ENCODE assay signal across 13 cellular contexts in genomic region chr2:134169788-134170187, GRCh38.
DNase-seq lines count a peak whose midpoint lies in the region; ATAC-seq and TF ChIP-seq lines count a peak whose summit lies in the region.
"Had no signal": no experiment of that assay in that cellular context is flagged by ENCODE, and none has a peak within 500 bp of the region (broad histone marks: within the 10 kb centered on the region; RNA-seq: fewer than 3 reads in every experiment).

No MANE protein-coding gene starts in this region.

- H2BK120ac ChIP-seq in IMR-90 (ENCODE audit: low read depth, low read length): no peak overlapping the region

- no CpG with 5 or more reads among the region's 3 CpGs for WGBS in IMR-90 (ENCODE audit: extremely low coverage in 2 of 2, insufficient read length in 1 of 2), 2 experiments

- H3K79me1 ChIP-seq in IMR-90 (ENCODE audit: low read depth in 1 of 2, low read length in 2 of 2): peaks cover 47 to 86% of the 10 kb centered on the region in 2 experiments

- no peaks in the 10 kb centered on the region for H3K9me3 ChIP-seq in IMR-90 (ENCODE audit: control insufficient read depth, insufficient read depth, low read length)
- H3K9me3 ChIP-seq: A549, esophagus muscularis mucosa had no signal

- intact Hi-C loops in IMR-90 (cut with micrococcal nuclease): no loop called here

- no peak overlapping the region for H3K4me2 ChIP-seq in IMR-90 (ENCODE audit: low read depth, low read length)
- H3K4me2 ChIP-seq: A549 had no signal

- H2AFZ ChIP-seq in IMR-90 (replicated peaks; ENCODE audit: low read length, poor library complexity): no peak overlapping the region

- no peaks in the 10 kb centered on the region; the same call in 1 of the 2 replicates for H3K36me3 ChIP-seq in IMR-90 (ENCODE audit: control insufficient read depth, insufficient read depth, low read length)
- H3K36me3 ChIP-seq: esophagus muscularis mucosa had no signal

- H2AK5ac ChIP-seq in IMR-90 (ENCODE audit: low read depth, low read length): no peak overlapping the region

- H3K9ac ChIP-seq in IMR-90 (ENCODE audit: low read depth, low read length): no peak overlapping the region

- POLR2A ChIA-PET in IMR-90 (lab: Charles Lee; ENCODE audit: unreplicated experiment) (no interaction called here), HEK293T (lab: Yijun Ruan, JAX) (no interaction called here)

- CTCF ChIA-PET in IMR-90 (lab: Yijun Ruan, JAX) (no interaction called here), HEK293T (lab: Yijun Ruan, JAX) (no interaction called here)

- H4K20me1 ChIP-seq in IMR-90 (ENCODE audit: insufficient read depth, low read length): peaks cover 70% of the 10 kb centered on the region

- H4K5ac ChIP-seq in IMR-90 (ENCODE audit: low read depth, low read length): no peak overlapping the region

- peaks cover 2% of the 10 kb centered on the region for H3K9me1 ChIP-seq in IMR-90 (ENCODE audit: insufficient read depth, low read length)

- no peak overlapping the region for H4K8ac ChIP-seq in IMR-90 (ENCODE audit: low read depth in 2 of 2, low read length in 2 of 2)

- H3K56ac ChIP-seq in IMR-90 (ENCODE audit: extremely low read depth, insufficient read depth, low read length): no peak overlapping the region

- H3K27ac ChIP-seq in IMR-90 (ENCODE audit: insufficient read depth, low read length): no peak overlapping the region
- H3K27ac ChIP-seq: A549, esophagus muscularis mucosa, VCaP had no signal

- H3K4ac ChIP-seq in IMR-90 (ENCODE audit: low read depth, low read length): no peak overlapping the region

- no peak for TF ChIP-seq CTCF in IMR-90 (conservative IDR thresholded peaks at IDR 0.05; ENCODE audit: low read depth, low read length)

- no TSS peak for BruUV-seq in IMR-90 (replicated peaks; lab: Mats Ljungman, UMichigan)

- no peak overlapping the region for H3K18ac ChIP-seq in IMR-90 (ENCODE audit: low read depth, low read length)

- H4K91ac ChIP-seq in IMR-90 (ENCODE audit: insufficient read depth, low read depth, low read length): no peak overlapping the region

- peak; percentile 18 to 33 for DNase-seq in activated CD4-positive, alpha-beta T cell treated with anti-CD3 and anti-CD28 coated beads, Interleukin-2, amount 50 U/mL, for 48 hours
- DNase-seq in activated CD4-positive, alpha-beta T cell treated with anti-CD3 and anti-CD28 coated beads for 4 hours: no peak
- DNase-seq in IMR-90: no peak
- DNase-seq in stimulated activated CD4-positive, alpha-beta T cell treated with anti-CD3 and anti-CD28 coated beads, Interleukin-1b, Interleukin-23, amount 100 ng/mL, for 48 hours: peak; percentile 43
- DNase-seq in NCI-H1105 treated with DMSO at 0.1 percent for 48 hours (lab: John Stamatoyannopoulos, UW): no peak
- no peak for DNase-seq in AG08396 (ENCODE audit: low spot score)
- no peak for DNase-seq in HEK293T (ENCODE audit: extremely low spot score)
- DNase-seq: NCI-H2081, trophoblast cell had no signal

- H3K4me1 ChIP-seq in IMR-90 (ENCODE audit: control insufficient read depth, insufficient read depth, low read length): peaks cover 6% of the 10 kb centered on the region; the same call in 1 of the 2 replicates
- H3K4me1 ChIP-seq: A549 had no signal

- H2BK15ac ChIP-seq in IMR-90 (ENCODE audit: low read depth, low read length): no peak overlapping the region

- H3K14ac ChIP-seq in IMR-90 (replicated peaks; ENCODE audit: low read depth, low read length): no peak overlapping the region

- H3K4me3 ChIP-seq in IMR-90 (ENCODE audit: insufficient read depth, low read depth, low read length): no peak overlapping the region
- H3K4me3 ChIP-seq: A549, esophagus muscularis mucosa had no signal

- H2BK5ac ChIP-seq in IMR-90 (ENCODE audit: low read depth, low read length, poor library complexity, severe bottlenecking): no peak overlapping the region

- dilution Hi-C loops in IMR-90 (cut with HindIII; ENCODE audit: low sequenced_read_pairs, unreplicated experiment): no loop called here

- no peaks in the 10 kb centered on the region for H3K27me3 ChIP-seq in IMR-90 (ENCODE audit: control insufficient read depth, insufficient read depth, low read length)
- H3K27me3 ChIP-seq: esophagus muscularis mucosa had no signal

- H3K23ac ChIP-seq in IMR-90 (ENCODE audit: low read depth, low read length): peak overlapping the region; percentile 56; the same call in 1 of the 2 replicates

- H2AK9ac ChIP-seq in IMR-90 (replicated peaks; ENCODE audit: low read depth, low read length, poor library complexity): no peak overlapping the region

- TF ChIP-seq RAD21 in IMR-90 (IDR thresholded peaks at IDR 0.05; ENCODE audit: low read length): no peak

- in situ Hi-C loops in IMR-90 (cut with MboI; ENCODE audit: low sequenced_read_pairs): no loop called here

- ATAC-seq in GM21717 (IDR thresholded peaks at IDR 0.05; ENCODE audit: unreplicated experiment) (peak; percentile 44), IMR-90 (ENCODE audit: low read depth) (peak; percentile 9)
- ATAC-seq: A549 had no signal

- no peak overlapping the region for H2BK20ac ChIP-seq in IMR-90 (ENCODE audit: low read depth, low read length)

- TF ChIP-seq POLR2A in IMR-90 (IDR thresholded peaks at IDR 0.05; ENCODE audit: low read depth, low read length): no peak

TF ChIP-seq in IMR-90, 13 proteins besides CTCF, POLR2A, EP300 and RAD21 (continues in another document):
- TF ChIP-seq, protein P1, sequence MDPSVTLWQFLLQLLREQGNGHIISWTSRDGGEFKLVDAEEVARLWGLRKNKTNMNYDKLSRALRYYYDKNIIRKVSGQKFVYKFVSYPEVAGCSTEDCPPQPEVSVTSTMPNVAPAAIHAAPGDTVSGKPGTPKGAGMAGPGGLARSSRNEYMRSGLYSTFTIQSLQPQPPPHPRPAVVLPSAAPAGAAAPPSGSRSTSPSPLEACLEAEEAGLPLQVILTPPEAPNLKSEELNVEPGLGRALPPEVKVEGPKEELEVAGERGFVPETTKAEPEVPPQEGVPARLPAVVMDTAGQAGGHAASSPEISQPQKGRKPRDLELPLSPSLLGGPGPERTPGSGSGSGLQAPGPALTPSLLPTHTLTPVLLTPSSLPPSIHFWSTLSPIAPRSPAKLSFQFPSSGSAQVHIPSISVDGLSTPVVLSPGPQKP (IDR thresholded peaks at IDR 0.05; ENCODE audit: borderline replicate concordance, low read depth, low read length): no peak
- TF ChIP-seq CEBPB (IDR thresholded peaks at IDR 0.05; ENCODE audit: low read depth, low read length) (no peak), RCOR1 (IDR thresholded peaks at IDR 0.05; ENCODE audit: insufficient replicate concordance, low read length) (no peak), NFE2L2 (IDR thresholded peaks at IDR 0.05; ENCODE audit: low read depth, low read length) (no peak), SMC3 (IDR thresholded peaks at IDR 0.05; ENCODE audit: low read depth, low read length) (no peak), FOS (IDR thresholded peaks at IDR 0.05; ENCODE audit: low read depth, low read length) (no peak), RFX5 (IDR thresholded peaks at IDR 0.05; ENCODE audit: low read depth, low read length) (no peak), CHD1 (IDR thresholded peaks at IDR 0.05; ENCODE audit: low read depth, low read length) (no peak), BHLHE40 (IDR thresholded peaks at IDR 0.05; ENCODE audit: low read depth, low read length) (no peak), USF2 (IDR thresholded peaks at IDR 0.05; ENCODE audit: low read depth, low read length) (no peak), MAZ (IDR thresholded peaks at IDR 0.05; ENCODE audit: borderline replicate concordance, low read depth, low read length) (no peak), MXI1 (IDR thresholded peaks at IDR 0.05; ENCODE audit: borderline replicate concordance, low read depth, low read length) (no peak)

TF ChIP-seq in HEK293T, 16 proteins besides CTCF, POLR2A, EP300 and RAD21:
- TF ChIP-seq HDGF (IDR thresholded peaks at IDR 0.05; ENCODE audit: borderline replicate concordance) (no peak), LEF1 (IDR thresholded peaks at IDR 0.05; ENCODE audit: borderline replicate concordance) (no peak), PKNOX1 (IDR thresholded peaks at IDR 0.05) (no peak), NFRKB (IDR thresholded peaks at IDR 0.05) (no peak), ARNT (IDR thresholded peaks at IDR 0.05) (no peak), CTBP1 (IDR thresholded peaks at IDR 0.05; ENCODE audit: borderline replicate concordance) (no peak), BHLHE40 (IDR thresholded peaks at IDR 0.05; ENCODE audit: borderline replicate concordance) (no peak), SP1 (IDR thresholded peaks at IDR 0.05) (no peak), ELF4 (IDR thresholded peaks at IDR 0.05) (no peak), FOXM1 (IDR thresholded peaks at IDR 0.05; ENCODE audit: borderline replicate concordance) (no peak), SUZ12 (IDR thresholded peaks at IDR 0.05) (no peak), FOXA1 (IDR thresholded peaks at IDR 0.05) (no peak), ZNF384 (IDR thresholded peaks at IDR 0.05) (no peak), L3MBTL2 (conservative IDR thresholded peaks at IDR 0.05) (no peak), TARDBP (IDR thresholded peaks at IDR 0.05) (no peak), FOXK2 (IDR thresholded peaks at IDR 0.05) (no peak)

Comparison
In these comparisons a context has a peak if more than half of its experiments do, and no peak if none do; other contexts are left out.
1. DNase-seq: peak in activated CD4-positive, alpha-beta T cell treated with anti-CD3 and anti-CD28 coated beads, Interleukin-2, amount 50 U/mL, for 48 hours (2 of 2) and stimulated activated CD4-positive, alpha-beta T cell treated with anti-CD3 and anti-CD28 coated beads, Interleukin-1b, Interleukin-23, amount 100 ng/mL, for 48 hours (single experiment); none in activated CD4-positive, alpha-beta T cell treated with anti-CD3 and anti-CD28 coated beads for 4 hours (0 of 2), IMR-90 (single experiment), NCI-H1105 treated with DMSO at 0.1 percent for 48 hours (single experiment), AG08396 (single experiment) and HEK293T (single experiment).